ENCODE assay signal across 16 cellular contexts in genomic region chr7:4056552-4057288, GRCh38.
DNase-seq lines count a peak whose midpoint lies in the region; ATAC-seq and TF ChIP-seq lines count a peak whose summit lies in the region.
"Had no signal": no experiment of that assay in that cellular context is flagged by ENCODE, and none has a peak within 500 bp of the region (broad histone marks: within the 10 kb centered on the region; RNA-seq: fewer than 3 reads in every experiment).

No MANE protein-coding gene starts in this region.

- H3K4me3 ChIP-seq in aorta (ENCODE audit: low read length in 2 of 2) (no peak overlapping the region), foreskin fibroblast (ENCODE audit: low read depth in 1 of 2, low read length in 2 of 2) (no peak overlapping the region)
- H3K4me3 ChIP-seq: A549, HAP-1 had no signal

- H3K9me3 Mint-ChIP-seq in activated CD4-positive, alpha-beta T cell treated with anti-CD3 and anti-CD28 coated beads, Interleukin-2, amount 10 ng/mL, durations not matched to agents 7 days and 5 days = peaks cover 8% of the 10 kb centered on the region
- H3K9me3 Mint-ChIP-seq in osteocyte (ENCODE audit: unreplicated experiment) = peaks cover 25% of the 10 kb centered on the region
- peaks cover 16% of the 10 kb centered on the region for H3K9me3 Mint-ChIP-seq in stimulated activated memory B cell treated with anti-CD40 and anti-IgM and Interleukin-4, amounts not matched to agents 10 μg/mL and 1 μg/mL and 100 μg/mL, for 72 hours

- DNase-seq in activated CD4-positive, alpha-beta T cell treated with anti-CD3 and anti-CD28 coated beads, Interleukin-2, amount 10 ng/mL, durations not matched to agents 7 days and 5 days = no peak
- no peak for DNase-seq in activated CD4-positive, alpha-beta T cell treated with anti-CD3 and anti-CD28 coated beads for 4 hours
- peak; percentile 25 for DNase-seq in islet precursor cell
- peak; percentile 84 for DNase-seq in osteocyte (ENCODE audit: extremely low spot score, unreplicated experiment)
- no peak for DNase-seq in aorta
- no peak for DNase-seq in RKO (ENCODE audit: low spot score)
- DNase-seq in foreskin fibroblast = no peak
- DNase-seq: AML-193; Caco-2; CD4-positive, alpha-beta T cell had no signal

- no peak overlapping the region for H3K4me3 Mint-ChIP-seq in activated CD4-positive, alpha-beta T cell treated with anti-CD3 and anti-CD28 coated beads, Interleukin-2, amount 10 ng/mL, durations not matched to agents 7 days and 5 days
- no peak overlapping the region for H3K4me3 Mint-ChIP-seq in osteocyte (ENCODE audit: unreplicated experiment)
- no peak overlapping the region for H3K4me3 Mint-ChIP-seq in stimulated activated memory B cell treated with anti-CD40 and anti-IgM and Interleukin-4, amounts not matched to agents 10 μg/mL and 1 μg/mL and 100 μg/mL, for 72 hours
- H3K4me3 Mint-ChIP-seq: CD4-positive, alpha-beta T cell had no signal

- WGBS in aorta, 2 donors = 96 to 97% methylated on average over 19 of the region's 19 CpGs

- TF ChIP-seq CTCF in osteocyte (IDR thresholded peaks at IDR 0.05) (no peak), foreskin fibroblast (IDR thresholded peaks at IDR 0.05; ENCODE audit: low read depth, low read length) (no peak)

- H3K27me3 Mint-ChIP-seq in activated CD4-positive, alpha-beta T cell treated with anti-CD3 and anti-CD28 coated beads, Interleukin-2, amount 10 ng/mL, durations not matched to agents 7 days and 5 days = peaks cover 7% of the 10 kb centered on the region
- no peaks in the 10 kb centered on the region for H3K27me3 Mint-ChIP-seq in osteocyte (ENCODE audit: unreplicated experiment)
- H3K27me3 Mint-ChIP-seq in stimulated activated memory B cell treated with anti-CD40 and anti-IgM and Interleukin-4, amounts not matched to agents 10 μg/mL and 1 μg/mL and 100 μg/mL, for 72 hours = peaks cover 65% of the 10 kb centered on the region
- H3K27me3 Mint-ChIP-seq: CD4-positive, alpha-beta T cell had no signal

- H3K9me3 ChIP-seq in aorta (ENCODE audit: control insufficient read depth, low read length) = no peaks in the 10 kb centered on the region
- H3K9me3 ChIP-seq: HAP-1 had no signal

- H3K4me1 ChIP-seq in aorta (ENCODE audit: control insufficient read depth in 1 of 2, insufficient read depth in 2 of 2, low read length in 2 of 2) = no peaks in the 10 kb centered on the region
- H3K4me1 ChIP-seq: A549, Caco-2, HAP-1 had no signal

- no peak overlapping the region for H3K27ac ChIP-seq in aorta (ENCODE audit: low read depth in 1 of 2, low read length in 2 of 2)
- H3K27ac ChIP-seq: 22Rv1, A549, C4-2B, HL-60 had no signal

- no peaks in the 10 kb centered on the region for H3K27me3 ChIP-seq in aorta (ENCODE audit: control insufficient read depth in 1 of 2, insufficient read depth in 2 of 2, low read length in 1 of 2)

- peak overlapping the region; percentile 46 for H3K27ac Mint-ChIP-seq in activated CD4-positive, alpha-beta T cell treated with anti-CD3 and anti-CD28 coated beads, Interleukin-2, amount 10 ng/mL, durations not matched to agents 7 days and 5 days
- H3K27ac Mint-ChIP-seq in osteocyte (ENCODE audit: unreplicated experiment) = no peak overlapping the region
- H3K27ac Mint-ChIP-seq in stimulated activated memory B cell treated with anti-CD40 and anti-IgM and Interleukin-4, amounts not matched to agents 10 μg/mL and 1 μg/mL and 100 μg/mL, for 72 hours = no peak overlapping the region
- H3K27ac Mint-ChIP-seq: CD4-positive, alpha-beta T cell had no signal

- POLR2A ChIA-PET in activated CD4-positive, alpha-beta T cell treated with anti-CD3 and anti-CD28 coated beads, Interleukin-2, amount 10 ng/mL, durations not matched to agents 7 days and 5 days (lab: Charles Lee) = no interaction called here

- no peaks in the 10 kb centered on the region for H3K36me3 ChIP-seq in aorta (ENCODE audit: control insufficient read depth in 1 of 2, insufficient read depth in 2 of 2, low read length in 1 of 2)
- H3K36me3 ChIP-seq: HAP-1 had no signal

- H3K4me1 Mint-ChIP-seq in activated CD4-positive, alpha-beta T cell treated with anti-CD3 and anti-CD28 coated beads, Interleukin-2, amount 10 ng/mL, durations not matched to agents 7 days and 5 days = peaks cover 26% of the 10 kb centered on the region
- peaks cover 6% of the 10 kb centered on the region for H3K4me1 Mint-ChIP-seq in osteocyte (ENCODE audit: unreplicated experiment)
- H3K4me1 Mint-ChIP-seq in stimulated activated memory B cell treated with anti-CD40 and anti-IgM and Interleukin-4, amounts not matched to agents 10 μg/mL and 1 μg/mL and 100 μg/mL, for 72 hours = no peaks in the 10 kb centered on the region

- CTCF ChIA-PET in activated CD4-positive, alpha-beta T cell treated with anti-CD3 and anti-CD28 coated beads, Interleukin-2, amount 10 ng/mL, durations not matched to agents 7 days and 5 days (lab: Charles Lee) = no interaction called here

- intact Hi-C loops in aorta (cut with DNase I) = no loop called here

- ATAC-seq in aorta (ENCODE audit: low FRiP score) = peak; percentile 54
- ATAC-seq in stimulated activated memory B cell treated with anti-CD40 and anti-IgM and Interleukin-4, amounts not matched to agents 10 μg/mL and 1 μg/mL and 100 μg/mL, for 72 hours = no peak
- ATAC-seq: A549 had no signal

- no peaks in the 10 kb centered on the region for H3K36me3 Mint-ChIP-seq in activated CD4-positive, alpha-beta T cell treated with anti-CD3 and anti-CD28 coated beads, Interleukin-2, amount 10 ng/mL, durations not matched to agents 7 days and 5 days (ENCODE audit: low read depth)
- no peaks in the 10 kb centered on the region for H3K36me3 Mint-ChIP-seq in osteocyte (ENCODE audit: unreplicated experiment)
- H3K36me3 Mint-ChIP-seq in stimulated activated memory B cell treated with anti-CD40 and anti-IgM and Interleukin-4, amounts not matched to agents 10 μg/mL and 1 μg/mL and 100 μg/mL, for 72 hours = peaks cover 9% of the 10 kb centered on the region

Comparison
In these comparisons a context has a peak if more than half of its experiments do, and no peak if none do; other contexts are left out.
1. DNase-seq: peak in islet precursor cell (single experiment) and osteocyte (single experiment); none in activated CD4-positive, alpha-beta T cell treated with anti-CD3 and anti-CD28 coated beads, Interleukin-2, amount 10 ng/mL, durations not matched to agents 7 days and 5 days (single experiment), activated CD4-positive, alpha-beta T cell treated with anti-CD3 and anti-CD28 coated beads for 4 hours (0 of 2), aorta (0 of 2), RKO (single experiment) and foreskin fibroblast (0 of 2).